In genomic region chr9:652896-653295, GRCh38 we compare ENCODE assay signal across 13 cellular contexts.
DNase-seq lines count a peak whose midpoint lies in the region; ATAC-seq and TF ChIP-seq lines count a peak whose summit lies in the region.
"Had no signal": no experiment of that assay in that cellular context is flagged by ENCODE, and none has a peak within 500 bp of the region (broad histone marks: within the 10 kb centered on the region; RNA-seq: fewer than 3 reads in every experiment).

No MANE protein-coding gene starts in this region.

- H3K4me1 ChIP-seq in gastrocnemius medialis, result peaks cover 24 to 56% of the 10 kb centered on the region in 2 donors

- no peak for TF ChIP-seq CTCF in cardiac fibroblast (IDR thresholded peaks at IDR 0.05; ENCODE audit: low read depth, low read length)
- no peak for TF ChIP-seq CTCF in gastrocnemius medialis (IDR thresholded peaks at IDR 0.05 in 4 of 5, conservative IDR thresholded peaks at IDR 0.05 in 1 of 5)

- H3K4me3 ChIP-seq in cardiac fibroblast (replicated peaks in 1 of 2; ENCODE audit: low read depth in 2 of 2, low read length in 2 of 2) (no peak overlapping the region), gastrocnemius medialis (no peak overlapping the region)
- H3K4me3 ChIP-seq: lower lobe of right lung had no signal

- H3K27ac ChIP-seq in gastrocnemius medialis, result peak overlapping the region; percentile 40 to 78 (median 42)
- H3K27ac ChIP-seq: lower lobe of right lung, RWPE1 had no signal

- intact Hi-C loops in left cardiac atrium (cut with DNase I) (loop anchor here in 1 of 2 donors (5.0 kb wide), 1 partner anchor 39 kb away; no protein-coding TSS in a partner anchor), gastrocnemius medialis (cut with DNase I; ENCODE audit: low total_unique reads) (loop anchor here (2.0 kb wide), 1 partner anchor 32 kb away; no protein-coding TSS in a partner anchor)

- ATAC-seq in left cardiac atrium (peak; percentile 58 to 76), gastrocnemius medialis (peak; percentile 90 to 95)
- ATAC-seq: lower lobe of right lung had no signal

- no peaks in the 10 kb centered on the region for H3K36me3 ChIP-seq in gastrocnemius medialis
- H3K36me3 ChIP-seq: lower lobe of right lung had no signal

- H3K9me3 ChIP-seq in gastrocnemius medialis, result no peaks in the 10 kb centered on the region
- H3K9me3 ChIP-seq: lower lobe of right lung had no signal

- in situ Hi-C loops in gastrocnemius medialis (cut with MboI; ENCODE audit: low sequenced_read_pairs in 4 of 4), result no loop called here

- no peaks in the 10 kb centered on the region for H3K27me3 ChIP-seq in gastrocnemius medialis

- TF ChIP-seq POLR2A in gastrocnemius medialis (IDR thresholded peaks at IDR 0.05), result no peak

- peak; percentile 7 for DNase-seq in GF-D8 (lab: John Stamatoyannopoulos, UW)
- DNase-seq in cardiac fibroblast (ENCODE audit: low read depth in 2 of 2), result peak; percentile 79 to 83
- DNase-seq in left cardiac atrium, result peak; percentile 65
- peak; percentile 78 to 79 for DNase-seq in gastrocnemius medialis
- DNase-seq in NOMO-1 (lab: John Stamatoyannopoulos, UW; ENCODE audit: unreplicated experiment in 2 of 2), result no peak
- no peak for DNase-seq in NK-92 treated with Interleukin-12 subunit alpha and Interleukin-12 subunit beta, amount 100 ng/mL, for 24 hours (lab: John Stamatoyannopoulos, UW)
- DNase-seq in T-helper 2 cell, result no peak
- DNase-seq in KG1 (lab: John Stamatoyannopoulos, UW), result no peak
- DNase-seq: effector memory CD4-positive, alpha-beta T cell; lower lobe of right lung; NCI-H1436; stimulated activated CD4-positive, alpha-beta T cell treated with anti-CD3 and anti-CD28 coated beads, Interleukin-12 subunit alpha, Interleukin-12 subunit beta, amount 100 ng/mL, for 4 hours had no signal

Comparison
In these comparisons a context has a peak if more than half of its experiments do, and no peak if none do; other contexts are left out.
1. DNase-seq: peak in GF-D8 (single experiment), cardiac fibroblast (2 of 2), left cardiac atrium (single experiment) and gastrocnemius medialis (2 of 2); none in NOMO-1 (0 of 2), NK-92 treated with Interleukin-12 subunit alpha and Interleukin-12 subunit beta, amount 100 ng/mL, for 24 hours (single experiment), T-helper 2 cell (0 of 5) and KG1 (single experiment).